Comparison of ENCODE assay signal across 26 cellular contexts in genomic region chr3:183153210-183153950, GRCh38. TPM values are rescaled to one million over a fixed set of nuclear protein-coding genes. Genes with fewer than 3 reads are reported as not detected.
"Had no signal": no experiment of that assay in that cellular context is flagged by ENCODE, and none has a peak within 500 bp of the region (broad histone marks: within the 10 kb centered on the region; RNA-seq: fewer than 3 reads in every experiment).

No MANE protein-coding gene starts in this region.

- H2AFZ ChIP-seq: hepatocyte had no signal

- H3K27me3 ChIP-seq: hepatocyte, ovary, right atrium auricular region, right lobe of liver, testis, thyroid gland, transverse colon, uterus had no signal

- H3K27ac ChIP-seq: hepatocyte, ovary, right atrium auricular region, right lobe of liver, testis, thyroid gland, transverse colon, uterus had no signal

- H3K4me1 ChIP-seq: right atrium auricular region, right lobe of liver, testis, thyroid gland, transverse colon, uterus had no signal

- H3K9me3 ChIP-seq: mucosa of descending colon, ovary, right atrium auricular region, right lobe of liver, testis, thyroid gland, transverse colon, uterus had no signal

- ATAC-seq: left lobe of liver; mucosa of descending colon; naive thymus-derived CD4-positive, alpha-beta T cell; natural killer cell treated with Interleukin-12 subunit alpha and Interleukin-12 subunit beta and Interleukin-15 and Interleukin-18, amount 100 ng/mL, for 72 hours; right lobe of liver; stimulated activated memory B cell treated with anti-CD40 and anti-IgM and Interleukin-4, amounts not matched to agents 10 μg/mL and 1 μg/mL and 100 μg/mL, for 72 hours; stimulated activated naive CD8-positive, alpha-beta T cell treated with anti-CD3 and anti-CD28 coated beads, Interleukin-15, amount 100 ng/mL, for 72 hours had no signal

- H3K79me2 ChIP-seq: hepatocyte had no signal

- H3K4me2 ChIP-seq: hepatocyte, smooth muscle cell had no signal

- DNase-seq: islet precursor cell; midbrain; mucosa of descending colon; naive thymus-derived CD4-positive, alpha-beta T cell; ovary; right lobe of liver; stimulated activated CD4-positive, alpha-beta T cell treated with anti-CD3 and anti-CD28 coated beads, Interleukin-1b, Interleukin-23, amount 100 ng/mL, for 48 hours; stimulated activated CD4-positive, alpha-beta T cell treated with anti-CD3 and anti-CD28 coated beads, Interleukin-2, amount 100 ng/mL, for 48 hours; stimulated activated CD4-positive, alpha-beta T cell treated with anti-CD3 and anti-CD28 coated beads, Interleukin-4, amount 100 ng/mL, for 4 hours; stimulated activated CD8-positive, alpha-beta memory T cell treated with anti-CD3 and anti-CD28 coated beads, Interleukin-4, amount 100 ng/mL, for 48 hours; stimulated activated naive CD4-positive, alpha-beta T cell treated with Interleukin-2 at 50 U/mL for 16 hours; stimulated activated naive CD8-positive, alpha-beta T cell treated with anti-CD3 and anti-CD28 coated beads, Interleukin-15, amount 100 ng/mL, for 72 hours; substantia nigra; testis; thyroid gland; transverse colon; uterus had no signal

- H3K36me3 ChIP-seq: ovary, right atrium auricular region, right lobe of liver, thyroid gland, transverse colon, uterus had no signal

- H3K4me3 ChIP-seq: hepatocyte, mucosa of descending colon, ovary, right atrium auricular region, right lobe of liver, smooth muscle cell, testis, thyroid gland, transverse colon, uterus had no signal

RNA-seq across cellular contexts. Expression of gene LAMP3, which starts 9.2 kb away (rescaled TPM):
- total RNA-seq: mesenteric fat pad, myocyte had no signal
- polyA plus RNA-seq: neural cell had no signal
